In the genomic region with DNA sequence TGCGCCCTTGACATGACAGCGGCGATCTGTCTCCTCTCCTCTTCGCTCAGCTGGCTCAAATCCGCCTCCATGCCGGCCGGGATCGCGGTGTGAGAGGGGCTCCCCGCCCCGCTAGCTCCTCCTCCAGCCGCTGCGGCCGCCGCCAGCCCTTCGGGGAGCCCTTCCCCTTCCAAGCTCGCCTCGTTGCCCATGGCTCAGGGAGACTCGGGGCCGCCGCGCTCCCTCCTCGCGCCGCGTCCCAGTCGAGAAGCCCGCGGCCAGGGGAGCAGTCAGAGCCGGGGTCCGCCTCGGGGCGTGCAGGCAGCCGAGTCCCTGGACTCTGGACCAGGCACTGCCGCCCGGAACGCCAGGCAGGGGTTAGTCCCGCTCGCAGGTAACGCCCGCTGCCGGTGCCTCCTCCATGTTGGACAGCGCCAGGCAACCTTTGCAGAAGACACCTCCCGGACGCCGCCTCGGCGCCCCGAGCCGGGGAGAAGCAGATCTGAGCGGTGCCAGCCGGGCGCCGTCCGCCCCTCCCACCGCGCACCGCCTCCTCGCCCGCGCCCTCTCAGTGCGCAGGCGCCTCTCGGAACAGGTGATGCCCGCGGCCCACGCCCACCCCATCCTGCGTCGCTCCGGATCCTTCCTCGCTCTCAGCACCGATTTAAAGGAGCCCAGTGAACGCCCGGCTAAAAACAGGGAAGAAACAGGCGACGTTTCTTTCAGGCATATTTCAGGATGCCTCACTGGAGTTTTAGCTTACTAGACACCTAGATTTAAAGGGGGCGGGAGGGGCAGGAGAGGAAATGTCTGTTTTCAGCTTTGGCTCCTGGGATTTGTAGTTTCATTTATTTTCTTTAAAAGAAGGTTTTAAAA, we compare ENCODE assay signal across 1 cellular context.
TF ChIP-seq lines count a peak whose summit lies in the region.

A gene with protein sequence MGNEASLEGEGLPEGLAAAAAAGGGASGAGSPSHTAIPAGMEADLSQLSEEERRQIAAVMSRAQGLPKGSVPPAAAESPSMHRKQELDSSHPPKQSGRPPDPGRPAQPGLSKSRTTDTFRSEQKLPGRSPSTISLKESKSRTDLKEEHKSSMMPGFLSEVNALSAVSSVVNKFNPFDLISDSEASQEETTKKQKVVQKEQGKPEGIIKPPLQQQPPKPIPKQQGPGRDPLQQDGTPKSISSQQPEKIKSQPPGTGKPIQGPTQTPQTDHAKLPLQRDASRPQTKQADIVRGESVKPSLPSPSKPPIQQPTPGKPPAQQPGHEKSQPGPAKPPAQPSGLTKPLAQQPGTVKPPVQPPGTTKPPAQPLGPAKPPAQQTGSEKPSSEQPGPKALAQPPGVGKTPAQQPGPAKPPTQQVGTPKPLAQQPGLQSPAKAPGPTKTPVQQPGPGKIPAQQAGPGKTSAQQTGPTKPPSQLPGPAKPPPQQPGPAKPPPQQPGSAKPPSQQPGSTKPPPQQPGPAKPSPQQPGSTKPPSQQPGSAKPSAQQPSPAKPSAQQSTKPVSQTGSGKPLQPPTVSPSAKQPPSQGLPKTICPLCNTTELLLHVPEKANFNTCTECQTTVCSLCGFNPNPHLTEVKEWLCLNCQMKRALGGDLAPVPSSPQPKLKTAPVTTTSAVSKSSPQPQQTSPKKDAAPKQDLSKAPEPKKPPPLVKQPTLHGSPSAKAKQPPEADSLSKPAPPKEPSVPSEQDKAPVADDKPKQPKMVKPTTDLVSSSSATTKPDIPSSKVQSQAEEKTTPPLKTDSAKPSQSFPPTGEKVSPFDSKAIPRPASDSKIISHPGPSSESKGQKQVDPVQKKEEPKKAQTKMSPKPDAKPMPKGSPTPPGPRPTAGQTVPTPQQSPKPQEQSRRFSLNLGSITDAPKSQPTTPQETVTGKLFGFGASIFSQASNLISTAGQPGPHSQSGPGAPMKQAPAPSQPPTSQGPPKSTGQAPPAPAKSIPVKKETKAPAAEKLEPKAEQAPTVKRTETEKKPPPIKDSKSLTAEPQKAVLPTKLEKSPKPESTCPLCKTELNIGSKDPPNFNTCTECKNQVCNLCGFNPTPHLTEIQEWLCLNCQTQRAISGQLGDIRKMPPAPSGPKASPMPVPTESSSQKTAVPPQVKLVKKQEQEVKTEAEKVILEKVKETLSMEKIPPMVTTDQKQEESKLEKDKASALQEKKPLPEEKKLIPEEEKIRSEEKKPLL (N-terminal part only) (minus strand): TSS at position 483 of the 855 bp plus-strand sequence. CDS start 292 bp downstream, at position 191.

TF ChIP-seq in H1, 55 proteins besides CTCF, POLR2A, EP300 and RAD21 (continues in another document):
- TF ChIP-seq CHD2 (IDR thresholded peaks at IDR 0.05; ENCODE audit: low read length) = 0 out of 2 replicates have a peak, but pooled peaks have one; percentile 30
- no peak for TF ChIP-seq BRCA1 (IDR thresholded peaks at IDR 0.05; ENCODE audit: low read depth, low read length)
- TF ChIP-seq POLR2AphosphoS5 (IDR thresholded peaks at IDR 0.05; ENCODE audit: low read depth, low read length) = peak; percentile 84
- no peak for TF ChIP-seq SP1 (IDR thresholded peaks at IDR 0.05; ENCODE audit: low read depth, low read length)
- TF ChIP-seq GABPA (IDR thresholded peaks at IDR 0.05; ENCODE audit: borderline replicate concordance, insufficient read depth, low read length) = no peak
- TF ChIP-seq KDM4A (IDR thresholded peaks at IDR 0.05; ENCODE audit: low read depth, low read length, severe bottlenecking) = peak; percentile 82
- TF ChIP-seq SP2 (IDR thresholded peaks at IDR 0.05; ENCODE audit: low read length) = no peak
- TF ChIP-seq, protein P1, sequence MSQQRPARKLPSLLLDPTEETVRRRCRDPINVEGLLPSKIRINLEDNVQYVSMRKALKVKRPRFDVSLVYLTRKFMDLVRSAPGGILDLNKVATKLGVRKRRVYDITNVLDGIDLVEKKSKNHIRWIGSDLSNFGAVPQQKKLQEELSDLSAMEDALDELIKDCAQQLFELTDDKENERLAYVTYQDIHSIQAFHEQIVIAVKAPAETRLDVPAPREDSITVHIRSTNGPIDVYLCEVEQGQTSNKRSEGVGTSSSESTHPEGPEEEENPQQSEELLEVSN (IDR thresholded peaks at IDR 0.05) = no peak
- 0 out of 2 replicates have a peak, but pooled peaks have one; percentile 63 for TF ChIP-seq RBBP5 (IDR thresholded peaks at IDR 0.05; ENCODE audit: borderline replicate concordance, low read depth, low read length)
- TF ChIP-seq EGR1 (IDR thresholded peaks at IDR 0.05; ENCODE audit: borderline replicate concordance, low read depth, low read length) = peak; percentile 62; the same call in 1 of the 2 replicates
- TF ChIP-seq EZH2 (IDR thresholded peaks at IDR 0.05; ENCODE audit: low read depth, low read length, severe bottlenecking) = no peak
- TF ChIP-seq ZNF274 (IDR thresholded peaks at IDR 0.05; ENCODE audit: borderline replicate concordance, extremely low read depth, low read length) = no peak
- no peak for TF ChIP-seq CREB1 (IDR thresholded peaks at IDR 0.05)
- TF ChIP-seq TAF7 (optimal IDR thresholded peaks at IDR 0.05; ENCODE audit: borderline replicate concordance, low read depth, low read length) = peak; percentile 81
- peak; percentile 75 for TF ChIP-seq CTBP2 (IDR thresholded peaks at IDR 0.05; ENCODE audit: borderline replicate concordance, insufficient read depth, insufficient read length, low read length)
- TF ChIP-seq RXRA (IDR thresholded peaks at IDR 0.05; ENCODE audit: insufficient read depth, low read depth, low read length) = no peak
- no peak for TF ChIP-seq POU5F1 (IDR thresholded peaks at IDR 0.05; ENCODE audit: low read depth, low read length)
- no peak for TF ChIP-seq CHD1 (IDR thresholded peaks at IDR 0.05; ENCODE audit: low read depth, low read length)
- peak; percentile 74 for TF ChIP-seq PHF8 (conservative IDR thresholded peaks at IDR 0.05; ENCODE audit: low read depth, low read length)
- TF ChIP-seq YY1 (IDR thresholded peaks at IDR 0.05; ENCODE audit: low read depth, low read length) = peak; percentile 71
- TF ChIP-seq TBP (IDR thresholded peaks at IDR 0.05; ENCODE audit: low read depth, low read length) = peak; percentile 83
- TF ChIP-seq ATF3 (IDR thresholded peaks at IDR 0.05; ENCODE audit: insufficient read depth, low read depth, low read length) = peak; percentile 47
- peak; percentile 88 to 94 for TF ChIP-seq SIN3A (conservative IDR thresholded peaks at IDR 0.05 in 1 of 2, IDR thresholded peaks at IDR 0.05 in 1 of 2; ENCODE audit: low read depth in 1 of 2, low read length in 2 of 2)
- TF ChIP-seq KDM1A (IDR thresholded peaks at IDR 0.05; ENCODE audit: borderline replicate concordance, low read length) = no peak
- TF ChIP-seq CHD7 (IDR thresholded peaks at IDR 0.05; ENCODE audit: insufficient replicate concordance, low read length) = no peak
- TF ChIP-seq SAP30 (IDR thresholded peaks at IDR 0.05; ENCODE audit: insufficient read depth, insufficient replicate concordance, low read length) = no peak
- TF ChIP-seq CBX5 (IDR thresholded peaks at IDR 0.05; ENCODE audit: low read depth, low read length) = no peak
- 0 out of 2 replicates have a peak, but pooled peaks have one; percentile 24 for TF ChIP-seq TEAD4 (IDR thresholded peaks at IDR 0.05; ENCODE audit: low read depth, low read length)
- TF ChIP-seq SIRT6 (IDR thresholded peaks at IDR 0.05; ENCODE audit: low read length) = no peak
- TF ChIP-seq HDAC6 (IDR thresholded peaks at IDR 0.05; ENCODE audit: low read depth, low read length) = no peak
- no peak for TF ChIP-seq ATF2 (IDR thresholded peaks at IDR 0.05; ENCODE audit: low read length)
- TF ChIP-seq FOSL1 (IDR thresholded peaks at IDR 0.05; ENCODE audit: insufficient read depth, low read depth, low read length) = no peak
- no peak for TF ChIP-seq TCF12 (IDR thresholded peaks at IDR 0.05; ENCODE audit: low read depth, low read length)
- 0 out of 2 replicates have a peak, but pooled peaks have one; percentile 10 for TF ChIP-seq JUND (IDR thresholded peaks at IDR 0.05; ENCODE audit: low read length)
- 0 out of 2 replicates have a peak, but pooled peaks have one; percentile 19 for TF ChIP-seq BACH1 (IDR thresholded peaks at IDR 0.05; ENCODE audit: low read length)
- no peak for TF ChIP-seq CBX8 (IDR thresholded peaks at IDR 0.05; ENCODE audit: borderline replicate concordance, low read depth, low read length)
- peak; percentile 92 for TF ChIP-seq JUN (IDR thresholded peaks at IDR 0.05; ENCODE audit: low read depth, low read length)
- TF ChIP-seq HDAC2 (IDR thresholded peaks at IDR 0.05; ENCODE audit: borderline replicate concordance in 1 of 2, low read depth in 2 of 2, low read length in 2 of 2) = peak; percentile 36 to 73; a peak in 1 of 4 replicates
- TF ChIP-seq BCL11A (IDR thresholded peaks at IDR 0.05; ENCODE audit: low read depth in 2 of 2, low read length in 2 of 2) = no peak
- 0 out of 2 replicates have a peak, but pooled peaks have one; percentile 33 for TF ChIP-seq USF2 (IDR thresholded peaks at IDR 0.05; ENCODE audit: low read length)
